In the genomic region with DNA sequence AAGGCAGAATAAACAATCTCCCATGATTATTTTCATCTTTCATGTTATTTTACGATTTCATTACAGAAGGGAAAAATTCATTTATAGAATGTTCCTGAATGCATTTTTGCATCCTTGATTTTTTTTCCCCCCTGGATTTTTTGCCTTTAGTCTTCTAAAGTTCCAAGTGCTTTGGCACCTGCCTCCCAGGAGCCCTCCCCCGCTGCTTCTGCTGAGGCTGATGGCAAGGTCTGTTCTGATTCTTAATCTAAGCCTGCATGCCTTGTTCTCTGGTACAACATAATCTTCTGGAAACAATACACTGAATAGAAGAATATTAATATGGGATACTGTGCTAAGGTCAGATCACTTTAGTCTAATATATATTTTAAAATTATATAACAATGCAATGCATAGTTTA, we compare ENCODE assay signal across 25 cellular contexts.
"Had no signal": no experiment of that assay in that cellular context is flagged by ENCODE, and none has a peak within 500 bp of the region (broad histone marks: within the 10 kb centered on the region; RNA-seq: fewer than 3 reads in every experiment).

No MANE protein-coding gene starts in this region.

- H3K4me1 Mint-ChIP-seq: memory B cell had no signal

- H3K27ac Mint-ChIP-seq: memory B cell; T-helper 1 cell treated with Interleukin-12 subunit alpha and Interleukin-12 subunit beta and Interleukin-4 antibody, amounts not matched to agents 30 μg/mL and 1 μg/mL, for 36 hours had no signal

- H3K9me3 Mint-ChIP-seq: activated T-cell treated with anti-CD3 and anti-CD28 coated beads, Interleukin-2, amount 50 U/mL, for 24 hours; immature natural killer cell; memory B cell; naive thymus-derived CD4-positive, alpha-beta T cell; T-helper 1 cell treated with Interleukin-12 subunit alpha and Interleukin-12 subunit beta and Interleukin-4 antibody, amounts not matched to agents 30 μg/mL and 1 μg/mL, for 36 hours had no signal

- ATAC-seq: activated CD4-positive, CD25-positive, alpha-beta regulatory T cell treated with anti-CD3 and anti-CD28 coated beads, Interleukin-2, amount 50 U/mL, for 24 hours; left colon; naive thymus-derived CD4-positive, alpha-beta T cell; pancreas; psoas muscle; right cardiac atrium had no signal

- H3K4me3 Mint-ChIP-seq: activated T-cell treated with anti-CD3 and anti-CD28 coated beads, Interleukin-2, amount 50 U/mL, for 24 hours; immature natural killer cell; memory B cell; naive thymus-derived CD4-positive, alpha-beta T cell; T-helper 1 cell treated with Interleukin-12 subunit alpha and Interleukin-12 subunit beta and Interleukin-4 antibody, amounts not matched to agents 30 μg/mL and 1 μg/mL, for 36 hours had no signal

- H3K27me3 Mint-ChIP-seq: activated T-cell treated with anti-CD3 and anti-CD28 coated beads, Interleukin-2, amount 50 U/mL, for 24 hours; memory B cell; naive thymus-derived CD4-positive, alpha-beta T cell had no signal

- DNase-seq: activated CD4-positive, alpha-beta T cell treated with anti-CD3 and anti-CD28 coated beads for 48 hours; activated CD4-positive, alpha-beta T cell treated with anti-CD3 and anti-CD28 coated beads, Interleukin-2, amount 50 U/mL, for 48 hours; activated CD8-positive, alpha-beta memory T cell treated with anti-CD3 and anti-CD28 coated beads, Interleukin-2, amount 50 U/mL, for 48 hours; activated gamma-delta T cell; activated naive CD4-positive, alpha-beta T cell treated with anti-CD3 and anti-CD28 coated beads, Interleukin-2, amount 50 U/mL, for 16 hours; activated T-cell treated with anti-CD3 and anti-CD28 coated beads, Interleukin-2, amount 50 U/mL, for 24 hours; colonic mucosa; effector CD8-positive, alpha-beta T cell; hippocampal formation; immature natural killer cell; kidney; left colon; midbrain; naive thymus-derived CD4-positive, alpha-beta T cell; pancreas; psoas muscle; right cardiac atrium; stimulated activated CD4-positive, alpha-beta T cell treated with anti-CD3 and anti-CD28 coated beads, Interleukin-15, amount 100 ng/mL, for 24 hours; stimulated activated CD4-positive, alpha-beta T cell treated with anti-CD3 and anti-CD28 coated beads, Interleukin-2, amount 100 ng/mL, for 24 hours; stimulated activated naive CD4-positive, alpha-beta T cell; T-helper 9 cell; trophoblast cell had no signal
